ENCODE assay signal across 8 cellular contexts in the genomic region with DNA sequence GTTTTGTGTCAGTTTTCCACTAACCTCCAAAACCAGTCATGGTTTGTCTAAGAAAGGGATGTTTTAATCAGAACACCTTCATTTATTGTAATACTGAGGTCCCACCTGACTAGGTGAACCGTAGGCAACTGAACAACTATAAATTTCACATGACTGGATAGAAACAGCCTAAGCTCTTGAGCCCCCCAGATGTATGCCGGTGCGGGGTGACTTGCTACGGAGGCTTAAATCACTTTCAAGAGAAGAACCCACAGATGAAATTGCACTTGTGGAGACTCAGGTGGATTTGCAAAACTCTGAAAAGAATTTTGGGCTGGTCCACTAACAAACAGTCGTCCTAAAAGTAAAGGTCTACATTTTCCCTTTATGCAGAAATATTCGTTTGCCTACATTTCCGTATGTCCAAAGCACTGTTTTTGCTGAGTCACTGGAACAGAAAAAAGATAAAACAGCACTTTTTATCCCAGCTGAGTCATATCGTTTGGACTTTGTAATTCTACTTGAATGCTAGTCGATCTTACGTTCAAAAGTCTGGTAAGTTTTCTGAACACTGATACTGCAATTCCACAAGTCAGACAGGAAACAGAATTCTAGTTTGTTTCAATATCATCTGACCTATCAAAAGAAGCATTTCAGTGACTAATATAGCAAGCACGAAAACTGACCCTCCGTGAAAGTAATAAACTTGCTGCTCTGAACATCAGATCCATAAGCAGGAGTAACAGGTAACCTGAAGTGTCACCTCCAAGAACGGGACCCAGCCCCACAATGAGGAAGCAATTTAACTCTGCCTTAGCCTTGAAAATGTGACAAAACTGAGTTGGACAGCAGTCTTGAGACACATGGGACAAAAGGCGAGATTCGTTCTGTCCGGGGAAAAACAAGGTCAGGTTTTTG. TPM values are rescaled to one million over a fixed set of nuclear protein-coding genes. Genes with fewer than 3 reads are reported as not detected.
DNase-seq lines count a peak whose midpoint lies in the region; ATAC-seq and TF ChIP-seq lines count a peak whose summit lies in the region.

No MANE protein-coding gene starts in this region.

- DNase-seq in activated B cell treated with CpG ODN at 0.5 μM for 24 hours (no peak), right atrium auricular region (ENCODE audit: low spot score) (peak; percentile 54), stomach (no peak), mucosa of gallbladder (ENCODE audit: low spot score) (no peak), NK-92 (lab: John Stamatoyannopoulos, UW; ENCODE audit: unreplicated experiment) (no peak), NCI-H2081 (lab: John Stamatoyannopoulos, UW) (no peak)

- 28 to 35% (median 32%) methylated on average over 16 of the region's 16 CpGs for WGBS in stomach, 5 donors

- POLR2A ChIA-PET in activated B cell treated with CpG ODN at 0.5 μM for 24 hours (lab: Charles Lee) = interaction anchor here (0.9 kb wide), 1 partner anchor 19 kb away, joined by 3 read pairs; no protein-coding TSS in a partner anchor

- H3K4me3 Mint-ChIP-seq in activated B cell treated with CpG ODN at 0.5 μM for 24 hours = peak overlapping the region; percentile 29

- no peaks in the 10 kb centered on the region for H3K27me3 ChIP-seq in right atrium auricular region
- H3K27me3 ChIP-seq in stomach = no peaks in the 10 kb centered on the region

- H3K4me1 ChIP-seq in right atrium auricular region = peaks cover 4 to 14% of the 10 kb centered on the region in 2 donors
- H3K4me1 ChIP-seq in stomach = peaks cover 4 to 63% (median 34%) of the 10 kb centered on the region in 4 donors

- no peaks in the 10 kb centered on the region for H3K36me3 ChIP-seq in right atrium auricular region
- H3K36me3 ChIP-seq in stomach = no peaks in the 10 kb centered on the region

- ATAC-seq in GM18511 (IDR thresholded peaks at IDR 0.05; ENCODE audit: unreplicated experiment) (peak; percentile 85), HG03103 (IDR thresholded peaks at IDR 0.05; ENCODE audit: low read depth, unreplicated experiment) (peak; percentile 44), activated B cell treated with CpG ODN at 0.5 μM for 24 hours (ENCODE audit: low read depth) (peak; percentile 14)

- no peak for TF ChIP-seq CTCF in activated B cell treated with CpG ODN at 0.5 μM for 24 hours (IDR thresholded peaks at IDR 0.05)
- TF ChIP-seq CTCF in right atrium auricular region (IDR thresholded peaks at IDR 0.05) = no peak
- no peak for TF ChIP-seq CTCF in stomach (IDR thresholded peaks at IDR 0.05)

- H3K9me3 Mint-ChIP-seq in activated B cell treated with CpG ODN at 0.5 μM for 24 hours = no peaks in the 10 kb centered on the region

- H3K27ac Mint-ChIP-seq in activated B cell treated with CpG ODN at 0.5 μM for 24 hours = peak overlapping the region; percentile 19

- TF ChIP-seq POLR2A in stomach (IDR thresholded peaks at IDR 0.05) = no peak

- intact Hi-C loops in activated B cell treated with CpG ODN at 0.5 μM for 24 hours (cut with micrococcal nuclease) (loop anchor here (2.0 to 10.0 kb wide), 3 partner anchors 14 to 145 kb away; no protein-coding TSS in a partner anchor), stomach (cut with DNase I; ENCODE audit: low total_unique reads) (no loop called here)

- H3K36me3 Mint-ChIP-seq in activated B cell treated with CpG ODN at 0.5 μM for 24 hours (ENCODE audit: low read depth) = no peaks in the 10 kb centered on the region

- CTCF ChIA-PET in activated B cell treated with CpG ODN at 0.5 μM for 24 hours (lab: Charles Lee) = no interaction called here

- H3K4me1 Mint-ChIP-seq in activated B cell treated with CpG ODN at 0.5 μM for 24 hours = peaks cover 30% of the 10 kb centered on the region

- H3K4me3 ChIP-seq in right atrium auricular region (peak overlapping the region; percentile 12 to 15), stomach (peak overlapping the region; percentile 4 to 22 (median 18))

- H3K27me3 Mint-ChIP-seq in activated B cell treated with CpG ODN at 0.5 μM for 24 hours = peaks cover 2% of the 10 kb centered on the region

- peak overlapping the region; percentile 57 to 59 for H3K27ac ChIP-seq in right atrium auricular region
- H3K27ac ChIP-seq in stomach = peak overlapping the region; percentile 66 to 79 (median 75)

- H3K9me3 ChIP-seq in right atrium auricular region (no peaks in the 10 kb centered on the region), stomach (no peaks in the 10 kb centered on the region)

- no peak for TF ChIP-seq EP300 in stomach (IDR thresholded peaks at IDR 0.05)

RNA-seq across cellular contexts. Expression of gene ZNF516, which starts 18.1 kb away (rescaled TPM):
- total RNA-seq in activated B cell treated with CpG ODN at 0.5 μM for 24 hours = 19.4 and 21.7 TPM in 2 replicates
- total RNA-seq in right atrium auricular region = 10 to 100 TPM; 11.0 to 14.0 TPM
- total RNA-seq in stomach = 10 to 100 TPM; 12.8 to 25.9 (median 17.0) TPM
- 1 to 10 TPM; 2.3 to 6.9 (median 3.2) TPM for polyA plus RNA-seq in stomach
- 48.5 TPM for total RNA-seq in mucosa of gallbladder

Comparison
In these comparisons a context has a peak if more than half of its experiments do, and no peak if none do; other contexts are left out.
1. ATAC-seq: peak in every context shown above with its lines; median percentile 85 in GM18511; 44 in HG03103; 14 in activated B cell treated with CpG ODN at 0.5 μM for 24 hours.